23 cellular contexts compared by ENCODE assay signal in the genomic region with DNA sequence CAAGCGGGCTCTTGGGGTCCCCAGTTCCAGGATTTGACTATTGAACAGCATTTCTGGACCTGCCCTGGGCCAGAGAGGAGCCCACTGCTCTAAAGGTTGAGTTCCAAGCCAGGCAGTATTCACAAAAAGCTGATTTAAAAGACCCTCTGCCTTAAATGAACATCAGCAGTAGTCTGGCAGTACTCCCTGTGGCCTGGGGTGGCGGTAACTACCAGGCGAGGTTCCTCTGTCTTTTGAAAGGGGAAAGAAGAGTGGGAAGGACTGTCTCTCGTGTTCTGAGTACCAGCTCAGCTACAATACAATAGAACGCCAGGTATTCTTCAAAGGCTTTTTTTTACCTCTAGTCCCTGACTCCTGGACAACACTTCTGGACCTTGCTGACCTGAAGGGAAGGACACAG.
A peak's percentile ranks its signal among the peaks of the same experiment; 100 is the strongest.
DNase-seq lines count a peak whose midpoint lies in the region; FAIRE-seq and TF ChIP-seq lines count a peak whose summit lies in the region.
"Had no signal": no experiment of that assay in that cellular context is flagged by ENCODE, and none has a peak within 500 bp of the region (broad histone marks: within the 10 kb centered on the region; RNA-seq: fewer than 3 reads in every experiment).

No MANE protein-coding gene starts in this region.

- H3K4me1 ChIP-seq in OCI-LY1 (ENCODE audit: insufficient read depth, low read length, severe bottlenecking) (no peaks in the 10 kb centered on the region), H1 (replicated peaks in 1 of 4; ENCODE audit: control insufficient read depth in 3 of 4, insufficient read depth in 4 of 4, low read length in 3 of 4) (no peaks in the 10 kb centered on the region), spleen (no peaks in the 10 kb centered on the region)
- H3K4me1 ChIP-seq: transverse colon had no signal

- no peak for TF ChIP-seq POLR2A in H1 (IDR thresholded peaks at IDR 0.05; ENCODE audit: control extremely low read depth in 1 of 2, low read depth in 2 of 2, low read length in 2 of 2)
- TF ChIP-seq POLR2A in spleen (IDR thresholded peaks at IDR 0.05): no peak

- H2AFZ ChIP-seq in OCI-LY1 (ENCODE audit: low read length): no peak overlapping the region
- H2AFZ ChIP-seq in H1 (ENCODE audit: low read length): no peak overlapping the region
- H2AFZ ChIP-seq: PC-9 had no signal

- FAIRE-seq in H1 (lab: Jason Lieb, UNC): no peak
- FAIRE-seq: G401.6 had no signal

- no peak overlapping the region for H3K4ac ChIP-seq in H1 (replicated peaks; ENCODE audit: insufficient read length, low read depth, low read length)

- H3K79me2 ChIP-seq in OCI-LY1 (ENCODE audit: insufficient read depth, low read length) (no peaks in the 10 kb centered on the region), H1 (ENCODE audit: control insufficient read depth in 1 of 2, insufficient read depth in 2 of 2, low read length in 2 of 2) (no peaks in the 10 kb centered on the region)

- H3K9me3 ChIP-seq in OCI-LY1 (ENCODE audit: low read length) (no peaks in the 10 kb centered on the region), H1 (ENCODE audit: insufficient read depth in 2 of 2, low read depth in 1 of 2, low read length in 1 of 2) (no peaks in the 10 kb centered on the region), spleen (peaks cover 0 to 35% (median 2%) of the 10 kb centered on the region in 8 donors)
- H3K9me3 ChIP-seq: neutrophil, transverse colon had no signal

- no peak for TF ChIP-seq EP300 in H1 (IDR thresholded peaks at IDR 0.05; ENCODE audit: borderline replicate concordance in 1 of 2, low read depth in 2 of 2, low read length in 2 of 2)

- no peak overlapping the region for H3K23ac ChIP-seq in H1 (ENCODE audit: insufficient read length)

- no peak overlapping the region for H2BK12ac ChIP-seq in H1 (ENCODE audit: low read depth, low read length)

- H2BK120ac ChIP-seq in H1 (replicated peaks; ENCODE audit: low read depth, low read length): no peak overlapping the region

- CTCF ChIA-PET in HEK293T (lab: Yijun Ruan, JAX): interaction anchor here (0.6 kb wide), 1 partner anchor 67 kb away, joined by 3 read pairs; no protein-coding TSS in a partner anchor
- CTCF ChIA-PET in H1 (lab: Charles Lee; ENCODE audit: partially characterized antibody): interaction anchor here (0.7 to 2.2 kb wide), 10 partner anchors 9 to 476 kb away, joined by 3 to 6 read pairs (median 4); no protein-coding TSS in a partner anchor

- H3K14ac ChIP-seq in H1 (ENCODE audit: insufficient read length): no peak overlapping the region

- no peaks in the 10 kb centered on the region for H3K79me1 ChIP-seq in H1 (ENCODE audit: low read depth, low read length)

- no peak overlapping the region for H4K8ac ChIP-seq in H1 (ENCODE audit: extremely low read depth, insufficient read depth, low read length)

- H4K20me1 ChIP-seq in OCI-LY1 (ENCODE audit: insufficient read depth, low read length) (no peaks in the 10 kb centered on the region), H1 (replicated peaks in 1 of 2; ENCODE audit: control insufficient read depth in 1 of 2, insufficient read depth in 2 of 2, low read length in 2 of 2) (no peaks in the 10 kb centered on the region)
- H4K20me1 ChIP-seq: BLaER1 treated with 17β-estradiol and CSF1 and Interleukin-3, amounts not matched to agents 10 nM and 100 nM had no signal

- H4K5ac ChIP-seq in H1 (ENCODE audit: insufficient read length, low read depth, low read length): no peak overlapping the region

- no peak overlapping the region for H2BK5ac ChIP-seq in H1 (ENCODE audit: low read depth, low read length)

- DNase-seq in HEK293T (ENCODE audit: extremely low spot score): peak; percentile 17
- DNase-seq in H1 (ENCODE audit: low read depth in 1 of 2, low spot score in 2 of 2): no peak
- DNase-seq in spleen: peak; percentile 24
- no peak for DNase-seq in NCI-H345 (lab: John Stamatoyannopoulos, UW)
- no peak for DNase-seq in activated CD8-positive, alpha-beta memory T cell treated with anti-CD3 and anti-CD28 coated beads for 24 hours
- no peak for DNase-seq in nucleus accumbens (lab: John Stamatoyannopoulos, UW)
- DNase-seq: activated CD4-positive, alpha-beta memory T cell treated with anti-CD3 and anti-CD28 coated beads for 36 hours; activated CD4-positive, CD25-positive, alpha-beta regulatory T cell treated with anti-CD3 and anti-CD28 coated beads, Interleukin-2, amount 50 U/mL, for 72 hours; activated CD8-positive, alpha-beta memory T cell treated with anti-CD3 and anti-CD28 coated beads, Interleukin-2, amount 50 U/mL, for 4 hours; activated naive CD4-positive, alpha-beta T cell treated with anti-CD3 and anti-CD28 coated beads for 36 hours; DMS153; effector memory CD8-positive, alpha-beta T cell; NCI-H1436 treated with DMSO at 0.1 percent for 48 hours; NCI-H2081 treated with DMSO at 0.1 percent for 48 hours; NCI-H446 treated with DMSO at 0.1 percent for 48 hours; PC-9; stimulated activated CD4-positive, alpha-beta T cell treated with anti-CD3 and anti-CD28 coated beads, Interleukin-15, amount 100 ng/mL, for 24 hours; T-helper 17 cell; transverse colon had no signal

- TF ChIP-seq CTCF in OCI-LY1 (IDR thresholded peaks at IDR 0.05; ENCODE audit: low read length) (0 out of 2 replicates have a peak, but pooled peaks have one; percentile 16), H1 (IDR thresholded peaks at IDR 0.05; ENCODE audit: control extremely low read depth in 1 of 3, insufficient read depth in 1 of 3, low read depth in 1 of 3, low read length in 3 of 3) (peak; percentile 38 to 51 (median 39); a peak in 3 of 4 replicates), spleen (IDR thresholded peaks at IDR 0.05 in 8 of 11, conservative IDR thresholded peaks at IDR 0.05 in 3 of 11) (no peak)

- H3K36me3 ChIP-seq in OCI-LY1 (ENCODE audit: insufficient read depth, low read length) (no peaks in the 10 kb centered on the region), H1 (ENCODE audit: control insufficient read depth in 2 of 4, insufficient read depth in 4 of 4, low read length in 3 of 4) (no peaks in the 10 kb centered on the region), spleen (no peaks in the 10 kb centered on the region)
- H3K36me3 ChIP-seq: BLaER1 treated with 17β-estradiol and CSF1 and Interleukin-3, amounts not matched to agents 10 nM and 100 nM; neutrophil; transverse colon had no signal

- intact Hi-C loops in spleen (cut with DNase I; ENCODE audit: low total_unique reads): no loop called here

- H3K27me3 ChIP-seq in OCI-LY1 (ENCODE audit: insufficient read depth, low read length): no peaks in the 10 kb centered on the region
- H3K27me3 ChIP-seq in H1 (replicated peaks in 1 of 4; ENCODE audit: control insufficient read depth in 3 of 4, extremely low read depth in 1 of 4, insufficient read depth in 3 of 4, low read length in 3 of 4): no peaks in the 10 kb centered on the region
- no peaks in the 10 kb centered on the region for H3K27me3 ChIP-seq in spleen (replicated peaks in 1 of 7)
- H3K27me3 ChIP-seq: neutrophil, transverse colon had no signal

- no peak overlapping the region for H2BK15ac ChIP-seq in H1 (ENCODE audit: low read length)

- H3K23me2 ChIP-seq in H1 (ENCODE audit: low read depth, low read length): no peaks in the 10 kb centered on the region

- H3K18ac ChIP-seq in H1 (ENCODE audit: extremely low read depth, low read length): no peak overlapping the region

- TF ChIP-seq RAD21 in H1 (IDR thresholded peaks at IDR 0.05 in 1 of 2, conservative IDR thresholded peaks at IDR 0.05 in 1 of 2; ENCODE audit: low read depth in 2 of 2, low read length in 2 of 2): peak; percentile 33 to 53; a peak in 3 of 4 replicates

- H2BK20ac ChIP-seq in H1 (ENCODE audit: low read length): no peak overlapping the region

- H2AK5ac ChIP-seq in H1 (ENCODE audit: low read depth, low read length): no peak overlapping the region

- no peak overlapping the region for H3K56ac ChIP-seq in H1 (replicated peaks; ENCODE audit: insufficient read length, low read depth, low read length)

- H3K27ac ChIP-seq in OCI-LY1 (ENCODE audit: low read depth, low read length, poor library complexity, severe bottlenecking): no peak overlapping the region
- H3K27ac ChIP-seq in H1 (ENCODE audit: low read depth, low read length): no peak overlapping the region
- no peak overlapping the region for H3K27ac ChIP-seq in spleen
- H3K27ac ChIP-seq: BLaER1 treated with 17β-estradiol and CSF1 and Interleukin-3, amounts not matched to agents 10 nM and 100 nM; neutrophil; PC-9; transverse colon had no signal

- H3F3A ChIP-seq in OCI-LY1 (ENCODE audit: insufficient read depth, low read length): no peaks in the 10 kb centered on the region

- H3K4me3 ChIP-seq in OCI-LY1 (ENCODE audit: low read depth, low read length, poor library complexity, severe bottlenecking): no peak overlapping the region
- H3K4me3 ChIP-seq in H1 (ENCODE audit: extremely low read depth in 1 of 4, insufficient read depth in 2 of 4, low read depth in 3 of 4, low read length in 4 of 4): no peak overlapping the region
- H3K4me3 ChIP-seq in spleen: no peak overlapping the region
- H3K4me3 ChIP-seq: BLaER1 treated with 17β-estradiol and CSF1 and Interleukin-3, amounts not matched to agents 10 nM and 100 nM; PC-9; transverse colon had no signal

- H3K4me2 ChIP-seq in OCI-LY1 (ENCODE audit: low read length) (no peak overlapping the region), H1 (ENCODE audit: insufficient read depth in 1 of 2, low read depth in 2 of 2, low read length in 2 of 2) (no peak overlapping the region)
- H3K4me2 ChIP-seq: BLaER1 treated with 17β-estradiol and CSF1 and Interleukin-3, amounts not matched to agents 10 nM and 100 nM; PC-9 had no signal

- POLR2A ChIA-PET in HEK293T (lab: Yijun Ruan, JAX): no interaction called here
- POLR2A ChIA-PET in H1 (lab: Charles Lee; ENCODE audit: partially characterized antibody): no interaction called here

- WGBS in H1 (ENCODE audit: extremely low coverage in 1 of 2, insufficient coverage in 1 of 2, insufficient read length in 1 of 2, insufficient replicate concordance in 2 of 2, low coverage in 1 of 2, low lambda C conversion rate in 2 of 2, missing lambda C conversion rate in 1 of 2), 2 experiments: 75% methylated on average over 4 of the region's 5 CpGs; no CpG with 5 or more reads in 1 of the 2 experiments
- WGBS in spleen, 5 donors: 44 to 91% (median 85%) methylated on average over 5 of the region's 5 CpGs

- H4K91ac ChIP-seq in H1 (replicated peaks; ENCODE audit: insufficient read length, low read length): no peak overlapping the region

- no peaks in the 10 kb centered on the region for H3K9me2 ChIP-seq in OCI-LY1 (ENCODE audit: low read depth, low read length)

- H3K9ac ChIP-seq in OCI-LY1 (ENCODE audit: low read length) (no peak overlapping the region), H1 (replicated peaks in 1 of 4; ENCODE audit: extremely low read depth in 1 of 4, low read depth in 3 of 4, low read length in 3 of 4) (no peak overlapping the region)
- H3K9ac ChIP-seq: BLaER1 treated with 17β-estradiol and CSF1 and Interleukin-3, amounts not matched to agents 10 nM and 100 nM had no signal

TF ChIP-seq in HEK293T, 16 proteins besides CTCF, POLR2A, EP300 and RAD21 (continues in another document):
- TF ChIP-seq ELF4 (IDR thresholded peaks at IDR 0.05): no peak
- no peak for TF ChIP-seq TARDBP (IDR thresholded peaks at IDR 0.05)
- TF ChIP-seq ARNT (IDR thresholded peaks at IDR 0.05): no peak
- no peak for TF ChIP-seq FOXK2 (IDR thresholded peaks at IDR 0.05)

TF ChIP-seq in H1, 55 proteins besides CTCF, POLR2A, EP300 and RAD21 (continues in another document):
- TF ChIP-seq SP2 (IDR thresholded peaks at IDR 0.05; ENCODE audit: low read length): no peak
- TF ChIP-seq FOSL1 (IDR thresholded peaks at IDR 0.05; ENCODE audit: insufficient read depth, low read depth, low read length): no peak

Comparison
In these comparisons a context has a peak if more than half of its experiments do, and no peak if none do; other contexts are left out.
1. DNase-seq: peak in HEK293T (single experiment) and spleen (single experiment); none in H1 (0 of 2), NCI-H345 (single experiment), activated CD8-positive, alpha-beta memory T cell treated with anti-CD3 and anti-CD28 coated beads for 24 hours (single experiment) and nucleus accumbens (0 of 56).
2. CTCF ChIP-seq: peak in OCI-LY1 (single experiment) and H1 (3 of 3); none in spleen (0 of 11).